Comparison of ENCODE assay signal across 10 cellular contexts in genomic region chrX:119467433-119467832, GRCh38. TPM values are rescaled to one million over a fixed set of nuclear protein-coding genes. Genes with fewer than 3 reads are reported as not detected.
DNase-seq lines count a peak whose midpoint lies in the region; ATAC-seq and TF ChIP-seq lines count a peak whose summit lies in the region.
"Had no signal": no experiment of that assay in that cellular context is flagged by ENCODE, and none has a peak within 500 bp of the region (broad histone marks: within the 10 kb centered on the region; RNA-seq: fewer than 3 reads in every experiment).

No MANE protein-coding gene starts in this region.

- intact Hi-C loops in natural killer cell (cut with micrococcal nuclease) (loop anchor here (5.0 kb wide), 2 partner anchors 230 to 405 kb away; partner anchors contain the start of genes NDUFA1, PGRMC1 and RNF113A), upper lobe of right lung (cut with DNase I) (no loop called here)

- peak overlapping the region; percentile 88 for H3K4me2 ChIP-seq in SU-DHL-6 (ENCODE audit: low read depth, low read length, poor library complexity, severe bottlenecking)

- no peaks in the 10 kb centered on the region for H3K27me3 Mint-ChIP-seq in natural killer cell (ENCODE audit: low read depth in 2 of 2)
- peaks cover 0 to 4% of the 10 kb centered on the region in 2 donors for H3K27me3 Mint-ChIP-seq in natural killer cell treated with Interleukin-12 subunit alpha and Interleukin-12 subunit beta and Interleukin-15 and Interleukin-18, amount 100 ng/mL, for 72 hours

- H3K9ac ChIP-seq in SU-DHL-6 (ENCODE audit: low read length) (peak overlapping the region; percentile 99; the same call in 1 of the 2 replicates), iPS-20b (ENCODE audit: low read depth, low read length) (peak overlapping the region; percentile 51; the same call in 1 of the 2 replicates)

- TF ChIP-seq CTCF in natural killer cell (IDR thresholded peaks at IDR 0.05) (no peak), SU-DHL-6 (IDR thresholded peaks at IDR 0.05; ENCODE audit: insufficient read depth, low read length, poor library complexity, severe bottlenecking) (no peak), upper lobe of right lung (IDR thresholded peaks at IDR 0.05) (no peak), omental fat pad (IDR thresholded peaks at IDR 0.05) (no peak)

- H3K9me2 ChIP-seq in SU-DHL-6 (replicated peaks; ENCODE audit: insufficient read depth, low read length), result no peaks in the 10 kb centered on the region

- H3F3A ChIP-seq in SU-DHL-6 (ENCODE audit: insufficient read depth), result peaks cover 23% of the 10 kb centered on the region

- H3K36me3 Mint-ChIP-seq in natural killer cell, result no peaks in the 10 kb centered on the region
- H3K36me3 Mint-ChIP-seq in natural killer cell treated with Interleukin-12 subunit alpha and Interleukin-12 subunit beta and Interleukin-15 and Interleukin-18, amount 100 ng/mL, for 72 hours, result peaks cover 10% of the 10 kb centered on the region

- no peak for DNase-seq in natural killer cell
- no peak for DNase-seq in natural killer cell treated with Interleukin-12 subunit alpha and Interleukin-12 subunit beta and Interleukin-15 and Interleukin-18, amount 100 ng/mL, for 72 hours (ENCODE audit: low spot score)
- no peak for DNase-seq in upper lobe of right lung
- DNase-seq in omental fat pad (ENCODE audit: low spot score), result no peak
- DNase-seq in effector CD4-positive, alpha-beta T cell, result no peak

- no peaks in the 10 kb centered on the region for H3K9me3 ChIP-seq in SU-DHL-6 (ENCODE audit: insufficient read depth, low read length)
- H3K9me3 ChIP-seq in iPS-20b (ENCODE audit: insufficient read depth, low read depth, low read length), result no peaks in the 10 kb centered on the region
- H3K9me3 ChIP-seq in upper lobe of right lung, result no peaks in the 10 kb centered on the region
- H3K9me3 ChIP-seq: neutrophil, testis had no signal

- H3K27ac ChIP-seq in SU-DHL-6 (ENCODE audit: low read depth, low read length), result no peak overlapping the region
- H3K27ac ChIP-seq in iPS-20b (ENCODE audit: low read length), result no peak overlapping the region
- H3K27ac ChIP-seq in upper lobe of right lung, result peak overlapping the region; percentile 55

- H3K9me3 Mint-ChIP-seq in natural killer cell, result no peaks in the 10 kb centered on the region
- H3K9me3 Mint-ChIP-seq in natural killer cell treated with Interleukin-12 subunit alpha and Interleukin-12 subunit beta and Interleukin-15 and Interleukin-18, amount 100 ng/mL, for 72 hours, result no peaks in the 10 kb centered on the region

- peak overlapping the region; percentile 89 for H3K4me3 Mint-ChIP-seq in natural killer cell
- H3K4me3 Mint-ChIP-seq in natural killer cell treated with Interleukin-12 subunit alpha and Interleukin-12 subunit beta and Interleukin-15 and Interleukin-18, amount 100 ng/mL, for 72 hours, result no peak overlapping the region

- H3K4me1 Mint-ChIP-seq in natural killer cell, result peaks cover 0 to 6% of the 10 kb centered on the region in 2 donors
- peaks cover 5 to 16% of the 10 kb centered on the region in 2 donors for H3K4me1 Mint-ChIP-seq in natural killer cell treated with Interleukin-12 subunit alpha and Interleukin-12 subunit beta and Interleukin-15 and Interleukin-18, amount 100 ng/mL, for 72 hours (ENCODE audit: low read depth in 2 of 2)

- peaks cover 10% of the 10 kb centered on the region; the same call in 1 of the 2 replicates for H3K36me3 ChIP-seq in SU-DHL-6 (ENCODE audit: low read length)
- peaks cover 24% of the 10 kb centered on the region for H3K36me3 ChIP-seq in iPS-20b (ENCODE audit: insufficient read depth, low read depth, low read length)
- peaks cover 18% of the 10 kb centered on the region for H3K36me3 ChIP-seq in upper lobe of right lung

- no peak overlapping the region for H2AFZ ChIP-seq in SU-DHL-6 (ENCODE audit: low read depth, low read length, severe bottlenecking)

- H3K4me3 ChIP-seq in SU-DHL-6 (ENCODE audit: insufficient read depth, low read length, poor library complexity, severe bottlenecking), result peak overlapping the region; percentile 53
- peak overlapping the region; percentile 86; the same call in 1 of the 2 replicates for H3K4me3 ChIP-seq in iPS-20b (ENCODE audit: low read length)
- H3K4me3 ChIP-seq in upper lobe of right lung, result peak overlapping the region; percentile 72

- H3K79me2 ChIP-seq in SU-DHL-6 (ENCODE audit: insufficient read depth, low read length), result peaks cover 10% of the 10 kb centered on the region

- ATAC-seq in natural killer cell, result no peak
- ATAC-seq in natural killer cell treated with Interleukin-12 subunit alpha and Interleukin-12 subunit beta and Interleukin-15 and Interleukin-18, amount 100 ng/mL, for 72 hours, result no peak
- no peak for ATAC-seq in upper lobe of right lung
- no peak for ATAC-seq in HG02588 (IDR thresholded peaks at IDR 0.05; ENCODE audit: unreplicated experiment)
- no peak for ATAC-seq in omental fat pad (ENCODE audit: low FRiP score)

- H3K27ac Mint-ChIP-seq in natural killer cell, result peak overlapping the region in 1 of 2 donors; percentile 87
- no peak overlapping the region for H3K27ac Mint-ChIP-seq in natural killer cell treated with Interleukin-12 subunit alpha and Interleukin-12 subunit beta and Interleukin-15 and Interleukin-18, amount 100 ng/mL, for 72 hours

- H3K27me3 ChIP-seq in SU-DHL-6 (ENCODE audit: low read length) (no peaks in the 10 kb centered on the region), iPS-20b (ENCODE audit: insufficient read depth, low read length) (no peaks in the 10 kb centered on the region), upper lobe of right lung (no peaks in the 10 kb centered on the region)
- H3K27me3 ChIP-seq: neutrophil, testis had no signal

- peaks cover 9% of the 10 kb centered on the region; the same call in 1 of the 2 replicates for H4K20me1 ChIP-seq in SU-DHL-6 (ENCODE audit: low read depth, low read length)

- H3K4me1 ChIP-seq in iPS-20b (ENCODE audit: insufficient read depth, low read length) (peaks cover 6% of the 10 kb centered on the region; the same call in 1 of the 2 replicates), upper lobe of right lung (no peaks in the 10 kb centered on the region)
- H3K4me1 ChIP-seq: testis had no signal

RNA-seq across cellular contexts. Expression of gene SLC25A5, which starts 0.8 kb away (rescaled TPM):
- 100 to 1,000 TPM; 148 to 182 (median 162) TPM for total RNA-seq in natural killer cell
- 100 to 1,000 TPM; 352 to 473 TPM for total RNA-seq in natural killer cell treated with Interleukin-12 subunit alpha and Interleukin-12 subunit beta and Interleukin-15 and Interleukin-18, amount 100 ng/mL, for 72 hours
- 323 TPM for total RNA-seq in upper lobe of right lung
- total RNA-seq in omental fat pad, result 100 to 1,000 TPM; 115 to 215 (median 194) TPM
